ENCODE assay signal across 21 cellular contexts in genomic region chr15:62445244-62445643, GRCh38. TPM values are rescaled to one million over a fixed set of nuclear protein-coding genes. Genes with fewer than 3 reads are reported as not detected.
DNase-seq lines count a peak whose midpoint lies in the region; ATAC-seq and TF ChIP-seq lines count a peak whose summit lies in the region.
"Had no signal": no experiment of that assay in that cellular context is flagged by ENCODE, and none has a peak within 500 bp of the region (broad histone marks: within the 10 kb centered on the region; RNA-seq: fewer than 3 reads in every experiment).

No MANE protein-coding gene starts in this region.

- no peaks in the 10 kb centered on the region for H3K27me3 ChIP-seq in vagina
- H3K27me3 ChIP-seq: adrenal gland, left lung, spleen, stomach had no signal

- in situ Hi-C loops in astrocyte of the spinal cord (cut with HindIII; ENCODE audit: low sequenced_read_pairs): no loop called here

- H3K9me3 ChIP-seq in vagina: no peaks in the 10 kb centered on the region
- H3K9me3 ChIP-seq: adrenal gland, left lung, prostate gland, spleen, stomach had no signal

- TF ChIP-seq POLR2A in vagina (IDR thresholded peaks at IDR 0.05): no peak

- no peak for ATAC-seq in GM18870 (IDR thresholded peaks at IDR 0.05; ENCODE audit: unreplicated experiment)
- ATAC-seq: K562 had no signal

- H3K4me3 ChIP-seq in astrocyte of the spinal cord (ENCODE audit: low read depth, low read length) (no peak overlapping the region), vagina (no peak overlapping the region)
- H3K4me3 ChIP-seq: adrenal gland, K562, left lung, prostate gland, spleen, stomach had no signal

- TF ChIP-seq CTCF in astrocyte of the spinal cord (IDR thresholded peaks at IDR 0.05; ENCODE audit: low read depth, low read length) (no peak), vagina (IDR thresholded peaks at IDR 0.05) (no peak)

- H3K36me3 ChIP-seq in vagina: no peaks in the 10 kb centered on the region
- H3K36me3 ChIP-seq: adrenal gland, left lung, prostate gland, spleen, stomach had no signal

- H3K4me1 ChIP-seq in vagina: peaks cover 20% of the 10 kb centered on the region
- H3K4me1 ChIP-seq: spleen had no signal

- intact Hi-C loops in vagina (cut with DNase I): no loop called here

- peak; percentile 26 for DNase-seq in DMS53 (lab: John Stamatoyannopoulos, UW)
- DNase-seq in DMS53 treated with DMSO at 0.1 percent for 48 hours (lab: John Stamatoyannopoulos, UW; ENCODE audit: unreplicated experiment): no peak
- DNase-seq in astrocyte of the spinal cord (ENCODE audit: low read depth, low spot score): peak; percentile 12
- DNase-seq in iris pigment epithelial cell (ENCODE audit: low read depth): peak; percentile 22
- DNase-seq in vagina (ENCODE audit: extremely low spot score in 2 of 2): no peak
- no peak for DNase-seq in NCI-H2081 treated with DMSO at 0.1 percent for 48 hours (lab: John Stamatoyannopoulos, UW)
- no peak for DNase-seq in globus pallidus (ENCODE audit: low spot score)
- DNase-seq: activated B cell treated with CpG ODN at 0.5 μM for 24 hours; activated CD4-positive, alpha-beta memory T cell treated with anti-CD3 and anti-CD28 coated beads, Interleukin-2, amount 10 ng/mL, durations not matched to agents 7 days and 5 days; activated gamma-delta T cell; activated T-cell treated with anti-CD3 and anti-CD28 coated beads for 4 hours; adrenal gland; left lung; NCI-H226; spleen; stomach; T-helper 9 cell had no signal

- peak overlapping the region; percentile 53 for H3K27ac ChIP-seq in vagina
- H3K27ac ChIP-seq: 22Rv1, adrenal gland, prostate gland, spleen had no signal

RNA-seq across cellular contexts. Expression of gene TLN2, which starts 54.9 kb away (rescaled TPM):
- 48.9 TPM for total RNA-seq in vagina

Comparison
In these comparisons a context has a peak if more than half of its experiments do, and no peak if none do; other contexts are left out.
1. DNase-seq: peak in DMS53 (single experiment), astrocyte of the spinal cord (single experiment) and iris pigment epithelial cell (single experiment); none in DMS53 treated with DMSO at 0.1 percent for 48 hours (single experiment), vagina (0 of 2), NCI-H2081 treated with DMSO at 0.1 percent for 48 hours (single experiment) and globus pallidus (single experiment).